1 cellular context compared by ENCODE assay signal in the genomic region with DNA sequence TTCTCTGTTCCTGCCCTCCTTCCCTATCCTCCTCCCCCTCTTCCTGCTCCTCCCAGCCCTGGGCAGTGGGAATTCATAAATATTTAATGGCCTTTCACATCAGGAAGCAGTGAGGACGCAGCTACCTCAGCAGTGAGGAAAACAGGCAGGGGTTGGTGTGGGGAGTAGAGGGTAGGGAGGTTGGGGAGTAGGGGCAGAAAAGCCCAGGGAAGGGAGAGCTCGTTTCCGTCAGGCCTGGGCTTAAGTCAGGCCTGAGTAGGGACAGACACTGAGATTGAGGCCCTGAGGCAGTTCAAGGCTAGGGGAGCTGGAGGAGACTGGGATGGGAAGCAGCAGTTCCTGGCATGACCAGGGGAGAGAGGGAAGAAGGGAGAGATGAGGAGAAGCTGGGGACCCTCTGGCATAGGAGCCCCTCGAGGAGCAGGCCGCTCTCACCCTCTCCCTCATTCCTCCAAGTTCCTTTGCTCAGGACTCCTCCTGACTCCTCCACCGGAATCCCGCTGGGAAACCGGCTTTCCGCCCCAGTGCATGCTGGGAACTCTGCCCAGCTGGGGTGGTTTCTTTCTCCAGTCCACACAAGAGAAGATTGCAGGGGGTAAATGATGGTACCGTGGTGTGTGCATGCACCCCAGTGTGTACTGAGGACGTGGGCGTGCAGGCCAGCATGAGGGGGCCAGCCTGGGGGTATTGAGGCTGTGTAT.
TF ChIP-seq lines count a peak whose summit lies in the region.

No MANE protein-coding gene starts in this region.

TF ChIP-seq in K562, 482 proteins besides CTCF, POLR2A, EP300 and RAD21:
- TF ChIP-seq GABPA (tag; conservative IDR thresholded peaks at IDR 0.05; ENCODE audit: low read depth), result no peak
- peak; percentile 60 for TF ChIP-seq ZNF143 (CRISPR knock-in tag; IDR thresholded peaks at IDR 0.05)
